Comparison of ENCODE assay signal across 18 cellular contexts in the genomic region with DNA sequence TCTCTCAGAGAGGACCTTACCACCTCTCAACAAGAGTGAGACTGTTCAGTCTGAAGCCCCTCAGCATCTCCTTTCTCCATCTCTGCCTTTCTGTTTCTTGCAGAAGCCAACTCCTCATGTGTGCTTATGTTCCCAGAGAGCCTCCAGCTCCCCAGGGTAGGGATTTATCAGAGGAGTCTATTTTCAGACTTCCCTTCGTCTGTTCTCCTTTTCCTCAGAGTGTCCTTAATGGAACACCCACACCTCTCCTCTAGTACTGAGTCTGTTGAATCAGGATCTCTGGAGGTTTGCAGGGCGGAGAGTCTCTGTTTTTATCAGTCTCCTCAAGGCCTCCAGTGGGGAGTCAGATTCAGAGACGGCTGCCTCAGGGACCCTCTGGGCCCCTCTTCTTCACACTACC.
"Had no signal": no experiment of that assay in that cellular context is flagged by ENCODE, and none has a peak within 500 bp of the region (broad histone marks: within the 10 kb centered on the region; RNA-seq: fewer than 3 reads in every experiment).

No MANE protein-coding gene starts in this region.

- H3K4me3 Mint-ChIP-seq: immature natural killer cell, nephron progenitor cell had no signal

- H3K9me3 Mint-ChIP-seq: immature natural killer cell; naive thymus-derived CD4-positive, alpha-beta T cell; nephron progenitor cell had no signal

- H3K36me3 ChIP-seq: left lung, neutrophil, tibial artery, upper lobe of right lung had no signal

- H3K4me1 Mint-ChIP-seq: immature natural killer cell; naive thymus-derived CD4-positive, alpha-beta T cell had no signal

- H3K36me3 Mint-ChIP-seq: immature natural killer cell had no signal

- FAIRE-seq: endometrium, frontal cortex, keratinocyte, small intestine had no signal

- H3K9me3 ChIP-seq: left lung, neutrophil, tibial artery, upper lobe of right lung had no signal

- H3K27ac ChIP-seq: coronary artery, left lung, neutrophil, tibial artery, upper lobe of right lung had no signal

- DNase-seq: effector CD8-positive, alpha-beta T cell; immature natural killer cell; left lung; mesendoderm; naive thymus-derived CD4-positive, alpha-beta T cell; nephron progenitor cell; posterior cingulate gyrus; small intestine; stimulated activated CD4-positive, alpha-beta T cell treated with anti-CD3 and anti-CD28 coated beads, Interleukin-12 subunit alpha, Interleukin-12 subunit beta, amount 100 ng/mL, for 4 hours; stimulated activated naive CD8-positive, alpha-beta T cell treated with anti-CD3 and anti-CD28 coated beads, Interleukin-15, Interleukin-2, amounts not matched to agents 100 U/mL and 50 U/mL, for 24 hours; tibial artery; upper lobe of right lung had no signal

- H3K4me1 ChIP-seq: left lung, upper lobe of right lung had no signal

- H3K27ac Mint-ChIP-seq: immature natural killer cell; naive thymus-derived CD4-positive, alpha-beta T cell; nephron progenitor cell had no signal

- H3K27me3 ChIP-seq: left lung, neutrophil, tibial artery, upper lobe of right lung had no signal

- ATAC-seq: esophagus mucosa; left lung; naive thymus-derived CD4-positive, alpha-beta T cell; stimulated activated naive CD8-positive, alpha-beta T cell treated with anti-CD3 and anti-CD28 coated beads, Interleukin-15, Interleukin-2, amounts not matched to agents 100 U/mL and 50 U/mL, for 24 hours; upper lobe of right lung had no signal

- H3K4me3 ChIP-seq: coronary artery, left lung, tibial artery, upper lobe of right lung had no signal
